Comparison of ENCODE assay signal across 8 cellular contexts in genomic region chr1:156082111-156083091, GRCh38. TPM values are rescaled to one million over a fixed set of nuclear protein-coding genes. Genes with fewer than 3 reads are reported as not detected.
DNase-seq lines count a peak whose midpoint lies in the region; ATAC-seq and TF ChIP-seq lines count a peak whose summit lies in the region.

Gene MEX3A (minus strand): TSS chr1:156082465. CDS start chr1:156081998, 467 bp downstream.

- intact Hi-C loops in CD8-positive, alpha-beta T cell (cut with DNase I, micrococcal nuclease) = loop anchor here (1.0 kb wide), 3 partner anchors 28 to 200 kb away; partner anchors contain the start of genes LAMTOR2 (in 1 of the 2), SMG5 (in 1 of the 2) and SSR2 (in 1 of the 2)
- intact Hi-C loops in lower leg skin (cut with DNase I; ENCODE audit: low total_unique reads) = no loop called here

- H3K4me3 Mint-ChIP-seq in CD8-positive, alpha-beta T cell = peak within 1 kb of the TSS; percentile 87

- WGBS in lower leg skin, 2 donors = 1% methylated on average over 54 to 62 of the region's 69 CpGs

- no peaks in the 10 kb centered on the region for H3K9me3 Mint-ChIP-seq in CD8-positive, alpha-beta T cell

- no peaks in the 10 kb centered on the region for H3K36me3 ChIP-seq in CD8-positive, alpha-beta T cell (ENCODE audit: insufficient read depth, low read length)

- CTCF ChIA-PET in CD8-positive, alpha-beta T cell (lab: Charles Lee) = interaction anchor here (1.0 to 29.4 kb wide), 5 partner anchors 7 to 43 kb away, joined by 3 to 1057 read pairs (median 3); partner anchors contain the start of gene LMNA

- H3K27ac ChIP-seq in CD8-positive, alpha-beta T cell (ENCODE audit: low read depth, low read length) = no peak within 1 kb of the TSS

- ATAC-seq in CD8-positive, alpha-beta T cell = peak; percentile 90
- ATAC-seq in HG03108 (IDR thresholded peaks at IDR 0.05; ENCODE audit: unreplicated experiment) (peak; percentile 51), HG02623 (IDR thresholded peaks at IDR 0.05; ENCODE audit: unreplicated experiment) (no peak)

- POLR2A ChIA-PET in CD8-positive, alpha-beta T cell (lab: Charles Lee) = interaction anchor here (1.1 kb wide), 1 partner anchor 130 kb away, joined by 3 read pairs; the partner anchor contains the start of gene PMF1

- H3K4me1 ChIP-seq in CD8-positive, alpha-beta T cell (ENCODE audit: insufficient read depth, low read length) = peaks cover 13% of the 10 kb centered on the region

- H3K36me3 Mint-ChIP-seq in CD8-positive, alpha-beta T cell = no peaks in the 10 kb centered on the region

- peaks cover 29% of the 10 kb centered on the region for H3K27me3 Mint-ChIP-seq in CD8-positive, alpha-beta T cell (ENCODE audit: low read depth)

- no peak within 1 kb of the TSS for H3K27ac Mint-ChIP-seq in CD8-positive, alpha-beta T cell

- no peak for TF ChIP-seq CTCF in CD8-positive, alpha-beta T cell (IDR thresholded peaks at IDR 0.05)
- no peak for TF ChIP-seq CTCF in lower leg skin (IDR thresholded peaks at IDR 0.05)

- peaks cover 7% of the 10 kb centered on the region for H3K4me1 Mint-ChIP-seq in CD8-positive, alpha-beta T cell (ENCODE audit: low read depth)

- H3K9me3 ChIP-seq in CD8-positive, alpha-beta T cell (ENCODE audit: low read length) = no peaks in the 10 kb centered on the region

- TF ChIP-seq POLR2A in lower leg skin (IDR thresholded peaks at IDR 0.05) = no peak

- H3K27me3 ChIP-seq in CD8-positive, alpha-beta T cell (ENCODE audit: insufficient read depth, low read length) = peaks cover 3% of the 10 kb centered on the region

- H3K4me3 ChIP-seq in CD8-positive, alpha-beta T cell (ENCODE audit: low read depth, low read length) = peak within 1 kb of the TSS; percentile 88
- peak within 1 kb of the TSS; percentile 57 for H3K4me3 ChIP-seq in lower leg skin (ENCODE audit: low read depth, poor library complexity, severe bottlenecking)

- peak in 6 of 7 experiments; percentile 39 to 73 (median 62) for DNase-seq in CD8-positive, alpha-beta T cell
- DNase-seq in NCI-H526 treated with DMSO at 0.1 percent for 48 hours (lab: John Stamatoyannopoulos, UW) (peak; percentile 89), lower leg skin (ENCODE audit: low spot score in 2 of 2) (peak; percentile 69 to 96)
- peak; percentile 46 to 50 for DNase-seq in activated CD4-positive, alpha-beta T cell treated with anti-CD3 and anti-CD28 coated beads, Interleukin-2, amount 50 U/mL, for 4 hours
- DNase-seq in effector CD4-positive, alpha-beta T cell = peak; percentile 54
- DNase-seq in stimulated activated CD8-positive, alpha-beta memory T cell treated with anti-CD3 and anti-CD28 coated beads, Interleukin-12 subunit alpha, Interleukin-12 subunit beta, amount 100 ng/mL, for 1 hour (ENCODE audit: low read depth) = peak; percentile 36

RNA-seq across cellular contexts. Expression of gene MEX3A, which starts in this region (rescaled TPM):
- under 1 TPM; 0.14 to 0.22 TPM for total RNA-seq in CD8-positive, alpha-beta T cell
- total RNA-seq in lower leg skin = 1 to 10 TPM in 1 of 4 donors, under 1 TPM in 3; 0.21 to 1.1 (median 0.67) TPM

Comparison
In these comparisons a context has a peak if more than half of its experiments do, and no peak if none do; other contexts are left out.
1. Peak in DNase-seq, ATAC-seq and H3K4me3 ChIP-seq in CD8-positive, alpha-beta T cell; RNA of the gene not detected or under 1 TPM.
2. DNase-seq: peak in every context shown above with its lines; median percentile 89 in NCI-H526 treated with DMSO at 0.1 percent for 48 hours; 82 in lower leg skin; 62 in CD8-positive, alpha-beta T cell; 54 in effector CD4-positive, alpha-beta T cell; 48 in activated CD4-positive, alpha-beta T cell treated with anti-CD3 and anti-CD28 coated beads, Interleukin-2, amount 50 U/mL, for 4 hours; 36 in stimulated activated CD8-positive, alpha-beta memory T cell treated with anti-CD3 and anti-CD28 coated beads, Interleukin-12 subunit alpha, Interleukin-12 subunit beta, amount 100 ng/mL, for 1 hour.